In genomic region chr2:11465485-11466306, GRCh38 we compare ENCODE assay signal across 8 cellular contexts. TPM values are rescaled to one million over a fixed set of nuclear protein-coding genes. Genes with fewer than 3 reads are reported as not detected.
DNase-seq lines count a peak whose midpoint lies in the region; ATAC-seq and TF ChIP-seq lines count a peak whose summit lies in the region.

TSS of gene E2F6 (minus strand) at chr2:11466161. CDS start at chr2:11465879, 282 bp downstream.

- H3K27ac ChIP-seq in ascending aorta (peak within 1 kb of the TSS; percentile 84 to 93), right atrium auricular region (peak within 1 kb of the TSS; percentile 94), uterus (peak within 1 kb of the TSS; percentile 91 to 97)

- H3K36me3 ChIP-seq in ascending aorta (no peaks in the 10 kb centered on the region), right atrium auricular region (peaks cover 11% of the 10 kb centered on the region), uterus (no peaks in the 10 kb centered on the region)

- H3K27me3 ChIP-seq in ascending aorta = no peaks in the 10 kb centered on the region
- H3K27me3 ChIP-seq in right atrium auricular region = no peaks in the 10 kb centered on the region
- no peaks in the 10 kb centered on the region for H3K27me3 ChIP-seq in uterus

- TF ChIP-seq POLR2A in GM15510 (IDR thresholded peaks at IDR 0.05; ENCODE audit: borderline replicate concordance, extremely low read depth, insufficient read length) (peak; percentile 47), uterus (IDR thresholded peaks at IDR 0.05) (peak; percentile 66 to 95)

- peak; percentile 66 for DNase-seq in NCI-H2029 treated with DMSO at 0.1 percent for 48 hours (lab: John Stamatoyannopoulos, UW)
- peak; percentile 73 for DNase-seq in T-helper 22 cell (ENCODE audit: low read depth)
- DNase-seq in ascending aorta (ENCODE audit: low spot score in 2 of 2) = peak; percentile 78 to 95
- DNase-seq in right atrium auricular region (ENCODE audit: low spot score) = peak; percentile 92
- peak; percentile 92 for DNase-seq in putamen (ENCODE audit: low spot score)
- DNase-seq in uterus = peak; percentile 92 to 95

- ATAC-seq in HG02943 (IDR thresholded peaks at IDR 0.05; ENCODE audit: low read depth, unreplicated experiment) = peak; percentile 68

- H3K9me3 ChIP-seq in ascending aorta = no peaks in the 10 kb centered on the region
- no peaks in the 10 kb centered on the region for H3K9me3 ChIP-seq in right atrium auricular region
- H3K9me3 ChIP-seq in uterus = no peaks in the 10 kb centered on the region

- TF ChIP-seq CTCF in ascending aorta (IDR thresholded peaks at IDR 0.05) (peak in 2 of 3 experiments; percentile 6 to 9), right atrium auricular region (IDR thresholded peaks at IDR 0.05) (no peak), uterus (IDR thresholded peaks at IDR 0.05) (peak in 3 of 4 experiments; percentile 8 to 70 (median 27))

- peak within 1 kb of the TSS; percentile 72 to 86 for H3K4me3 ChIP-seq in ascending aorta
- H3K4me3 ChIP-seq in right atrium auricular region = peak within 1 kb of the TSS; percentile 70 to 72
- H3K4me3 ChIP-seq in uterus = peak within 1 kb of the TSS; percentile 55 to 93

- H3K4me1 ChIP-seq in ascending aorta (peaks cover 3 to 20% of the 10 kb centered on the region in 2 donors), right atrium auricular region (peaks cover 0 to 46% of the 10 kb centered on the region in 2 donors), uterus (peaks cover 6 to 7% of the 10 kb centered on the region in 2 donors)

- intact Hi-C loops in ascending aorta (cut with DNase I) = loop anchor here (2.0 to 5.0 kb wide), 5 partner anchors 59 to 333 kb away; partner anchors contain the start of genes ROCK2 and SLC66A3
- intact Hi-C loops in uterus (cut with DNase I; ENCODE audit: low total_unique reads) = no loop called here

RNA-seq across cellular contexts. Expression of gene E2F6, which starts in this region (rescaled TPM):
- total RNA-seq in ascending aorta (1.9 TPM), right atrium auricular region (10 to 100 TPM; 19.1 to 20.2 TPM), uterus (10 to 100 TPM; 10.2 to 25.0 (median 20.7) TPM)

Comparison
In these comparisons a context has a peak if more than half of its experiments do, and no peak if none do; other contexts are left out.
1. Peak in every context shown above with its lines: DNase-seq, ATAC-seq, H3K4me3 ChIP-seq and H3K27ac ChIP-seq.
2. CTCF ChIP-seq: peak in ascending aorta (2 of 3) and uterus (3 of 4); none in right atrium auricular region (0 of 2).